1 cellular context compared by ENCODE assay signal in genomic region chr11:19208959-19209568, GRCh38.
TF ChIP-seq lines count a peak whose summit lies in the region.

No MANE protein-coding gene starts in this region.

TF ChIP-seq in HepG2, 621 proteins besides CTCF, POLR2A, EP300 and RAD21:
- TF ChIP-seq CENPT (CRISPR knock-in tag; IDR thresholded peaks at IDR 0.05; ENCODE audit: low read depth) (no peak), STAT5B (CRISPR knock-in tag; IDR thresholded peaks at IDR 0.05) (no peak), NFE2 (CRISPR knock-in tag; IDR thresholded peaks at IDR 0.05) (no peak), ZFP90 (CRISPR knock-in tag; IDR thresholded peaks at IDR 0.05; ENCODE audit: borderline replicate concordance) (no peak), SUZ12 (IDR thresholded peaks at IDR 0.05; ENCODE audit: low read depth, low read length) (no peak)
